ENCODE assay signal across 1 cellular context in the genomic region with DNA sequence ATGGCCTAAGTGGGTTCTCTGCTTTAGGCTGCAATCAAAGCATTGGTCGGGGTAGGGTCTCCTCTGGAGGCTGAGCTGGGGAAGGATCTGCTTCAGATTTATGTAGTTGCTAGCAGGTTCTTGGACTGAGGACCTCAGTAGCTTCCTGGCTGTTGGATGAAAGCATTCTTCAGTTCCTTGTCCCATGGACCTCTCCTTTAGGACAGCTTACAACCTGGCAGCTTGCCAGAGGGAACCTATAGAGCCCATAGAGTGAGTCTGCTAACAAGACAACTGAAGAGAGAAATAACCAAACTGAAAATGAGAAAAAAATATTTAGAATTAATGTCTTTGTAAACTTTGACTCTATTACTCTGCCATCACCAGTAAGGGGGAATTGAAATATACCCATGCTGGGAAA.
TF ChIP-seq lines count a peak whose summit lies in the region.

No MANE protein-coding gene starts in this region.

TF ChIP-seq in GM12878, 131 proteins besides CTCF, POLR2A, EP300 and RAD21 (continued from another document):
- TF ChIP-seq POLR2AphosphoS5 (IDR thresholded peaks at IDR 0.05; ENCODE audit: low read length): 0 out of 2 replicates have a peak, but pooled peaks have one; percentile 23
